In the genomic region with DNA sequence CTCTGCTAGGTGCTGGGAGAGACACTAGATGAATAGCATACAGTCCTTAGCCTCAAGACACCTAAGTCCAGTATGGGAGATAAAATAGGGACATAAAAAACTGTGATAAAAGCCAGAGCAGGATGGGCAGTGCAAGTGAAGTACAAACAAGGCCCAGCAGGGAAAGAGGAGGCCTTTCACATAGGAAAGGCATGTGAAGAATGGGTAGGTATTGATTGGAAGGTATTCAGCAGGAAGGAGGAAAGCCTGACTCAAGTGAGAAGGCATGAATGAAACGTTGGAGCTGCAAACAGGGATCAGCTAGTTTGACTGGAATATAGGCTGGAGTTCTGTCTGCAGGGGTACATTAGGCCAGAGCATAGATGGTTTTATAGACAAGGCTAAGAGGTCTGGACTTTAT, we compare ENCODE assay signal across 1 cellular context.
TF ChIP-seq lines count a peak whose summit lies in the region.

No MANE protein-coding gene starts in this region.

TF ChIP-seq in HCT116, 20 proteins besides CTCF, POLR2A, EP300 and RAD21:
- TF ChIP-seq EGR1 (IDR thresholded peaks at IDR 0.05; ENCODE audit: low read depth) (no peak), ZFX (IDR thresholded peaks at IDR 0.05) (no peak), SIN3A (IDR thresholded peaks at IDR 0.05; ENCODE audit: low read depth) (no peak), SRF (IDR thresholded peaks at IDR 0.05; ENCODE audit: low read depth) (no peak), EZH2 (IDR thresholded peaks at IDR 0.05) (no peak), SP1 (IDR thresholded peaks at IDR 0.05; ENCODE audit: low read depth) (no peak), ZNF274 (IDR thresholded peaks at IDR 0.05; ENCODE audit: low read depth, low read length) (no peak), EZH2phosphoT487 (IDR thresholded peaks at IDR 0.05; ENCODE audit: borderline replicate concordance) (no peak), JUND (IDR thresholded peaks at IDR 0.05) (no peak)
- TF ChIP-seq, protein P1, sequence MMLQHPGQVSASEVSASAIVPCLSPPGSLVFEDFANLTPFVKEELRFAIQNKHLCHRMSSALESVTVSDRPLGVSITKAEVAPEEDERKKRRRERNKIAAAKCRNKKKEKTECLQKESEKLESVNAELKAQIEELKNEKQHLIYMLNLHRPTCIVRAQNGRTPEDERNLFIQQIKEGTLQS (IDR thresholded peaks at IDR 0.05) = no peak
